ENCODE assay signal across 13 cellular contexts in the genomic region with DNA sequence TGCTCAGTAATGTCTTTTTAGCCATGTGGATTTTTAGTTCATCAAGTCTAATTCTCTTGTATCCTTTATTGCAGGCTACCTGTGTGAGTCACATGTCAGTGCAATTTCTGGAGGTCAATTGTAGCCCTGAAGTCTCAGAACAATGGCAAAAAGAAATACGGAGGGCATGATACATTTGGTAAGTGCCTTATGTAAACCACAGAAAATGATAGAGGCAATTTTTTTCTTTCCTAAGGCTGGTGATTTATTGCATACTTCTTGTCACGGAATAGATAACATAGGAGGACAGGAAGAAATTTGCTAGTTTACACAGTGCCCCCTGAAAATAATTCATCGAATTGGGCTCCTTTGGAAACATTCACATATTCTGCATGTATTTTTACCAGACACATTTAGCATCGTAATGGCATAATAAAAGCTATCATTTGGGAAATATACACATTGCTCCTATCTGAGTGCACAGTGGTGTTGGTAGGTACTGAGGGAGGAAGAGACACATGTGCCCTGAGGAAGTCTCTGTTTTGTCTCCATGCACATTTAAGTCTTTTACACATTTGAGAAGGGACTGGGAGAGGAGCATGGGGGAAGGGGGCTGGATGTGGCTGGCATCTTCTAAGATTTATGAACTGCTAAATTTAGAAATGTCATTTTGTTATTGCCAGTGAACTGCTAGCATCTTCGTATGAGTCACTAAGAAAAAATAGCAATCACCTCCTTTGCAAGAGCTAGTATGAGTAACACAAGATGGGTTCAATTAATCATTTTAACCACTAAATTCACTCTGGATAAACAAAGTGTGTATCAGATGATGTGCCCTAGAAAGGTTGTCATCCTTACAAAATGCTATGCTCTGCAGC.
A peak's percentile ranks its signal among the peaks of the same experiment; 100 is the strongest.
DNase-seq lines count a peak whose midpoint lies in the region; FAIRE-seq and TF ChIP-seq lines count a peak whose summit lies in the region.
"Had no signal": no experiment of that assay in that cellular context is flagged by ENCODE, and none has a peak within 500 bp of the region (broad histone marks: within the 10 kb centered on the region; RNA-seq: fewer than 3 reads in every experiment).

No MANE protein-coding gene starts in this region.

- no peak overlapping the region for H2AFZ ChIP-seq in astrocyte (ENCODE audit: low read depth, low read length)

- peak overlapping the region; percentile 75 for H3K4me2 ChIP-seq in astrocyte (ENCODE audit: low read length)

- H3K27ac Mint-ChIP-seq in astrocyte (ENCODE audit: unreplicated experiment): peak overlapping the region; percentile 64

- no peak overlapping the region for H3K4me3 Mint-ChIP-seq in astrocyte (ENCODE audit: unreplicated experiment)

- H3K4me1 ChIP-seq in astrocyte (ENCODE audit: insufficient read depth, low read length): peaks cover 11% of the 10 kb centered on the region
- peaks cover 32% of the 10 kb centered on the region for H3K4me1 ChIP-seq in mesodermal cell (ENCODE audit: control insufficient read depth, insufficient read depth, low read length, poor library complexity, severe bottlenecking)
- H3K4me1 ChIP-seq in colonic mucosa: no peaks in the 10 kb centered on the region
- H3K4me1 ChIP-seq: suprapubic skin had no signal

- H3K4me3 ChIP-seq in astrocyte (ENCODE audit: insufficient read depth, low read depth, low read length) (no peak overlapping the region), mesodermal cell (ENCODE audit: extremely low read depth, insufficient read depth, low read length, poor library complexity, severe bottlenecking) (no peak overlapping the region), colonic mucosa (no peak overlapping the region)
- H3K4me3 ChIP-seq: suprapubic skin had no signal

- H3K36me3 ChIP-seq in astrocyte (ENCODE audit: insufficient read depth, low read length) (no peaks in the 10 kb centered on the region), mesodermal cell (ENCODE audit: control insufficient read depth, insufficient read depth, low read length) (no peaks in the 10 kb centered on the region), colonic mucosa (no peaks in the 10 kb centered on the region)
- H3K36me3 ChIP-seq: suprapubic skin had no signal

- no peak for TF ChIP-seq CTCF in astrocyte (IDR thresholded peaks at IDR 0.05; ENCODE audit: insufficient read depth, low read depth, low read length)
- TF ChIP-seq CTCF in colonic mucosa (IDR thresholded peaks at IDR 0.05): no peak

- H3K36me3 Mint-ChIP-seq in astrocyte (ENCODE audit: low read depth, unreplicated experiment): no peaks in the 10 kb centered on the region

- peak; percentile 67 for DNase-seq in EL
- DNase-seq in MV-4-11 (lab: John Stamatoyannopoulos, UW): peak; percentile 32
- peak; percentile 88 for DNase-seq in astrocyte (ENCODE audit: low read depth)
- no peak for DNase-seq in NCI-H2107 treated with DMSO at 0.1 percent for 48 hours (lab: John Stamatoyannopoulos, UW; ENCODE audit: unreplicated experiment)
- DNase-seq in iPS-NIHi7 (ENCODE audit: extremely low spot score): no peak
- DNase-seq in hippocampal formation (lab: John Stamatoyannopoulos, UW): no peak
- DNase-seq in colonic mucosa: no peak
- DNase-seq: activated effector memory CD4-positive, alpha-beta T cell treated with anti-CD3 and anti-CD28 coated beads, Interleukin-2, amount 50 U/mL, for 16 hours; GDM1; NCI-H1694 had no signal

- H3K9ac ChIP-seq in astrocyte (ENCODE audit: low read length) (peak overlapping the region; percentile 27), colonic mucosa (ENCODE audit: low read depth in 2 of 2, low read length in 2 of 2) (no peak overlapping the region)

- H3K79me2 ChIP-seq in astrocyte (ENCODE audit: insufficient read depth, low read length): no peaks in the 10 kb centered on the region

- H3K27ac ChIP-seq in astrocyte (ENCODE audit: low read depth, low read length): peak overlapping the region; percentile 31
- peak overlapping the region; percentile 81 for H3K27ac ChIP-seq in mesodermal cell (ENCODE audit: low read depth, low read length, severe bottlenecking)
- no peak overlapping the region for H3K27ac ChIP-seq in colonic mucosa
- H3K27ac ChIP-seq: suprapubic skin had no signal

- H4K20me1 ChIP-seq in astrocyte (ENCODE audit: insufficient read depth, low read length): no peaks in the 10 kb centered on the region

- H3K27me3 Mint-ChIP-seq in astrocyte (ENCODE audit: low read depth, unreplicated experiment): no peaks in the 10 kb centered on the region

- H3K4me1 Mint-ChIP-seq in astrocyte (ENCODE audit: low read depth, unreplicated experiment): peaks cover 15% of the 10 kb centered on the region

- 88 to 100% methylated on average over 2 to 3 of the region's 5 CpGs for WGBS in mesodermal cell (ENCODE audit: insufficient coverage in 2 of 2), 2 experiments

- H3K27me3 ChIP-seq in astrocyte (ENCODE audit: insufficient read depth, low read length) (no peaks in the 10 kb centered on the region), colonic mucosa (no peaks in the 10 kb centered on the region)
- H3K27me3 ChIP-seq: suprapubic skin had no signal

- FAIRE-seq in astrocyte (lab: Jason Lieb, UNC): no peak
- FAIRE-seq: endothelial cell of umbilical vein had no signal

- H3K9me3 Mint-ChIP-seq in astrocyte (ENCODE audit: unreplicated experiment): peaks cover 2% of the 10 kb centered on the region

- intact Hi-C loops in colonic mucosa (cut with DNase I): no loop called here

- H3K9me3 ChIP-seq in astrocyte (ENCODE audit: insufficient read depth, low read depth, low read length): no peaks in the 10 kb centered on the region
- no peaks in the 10 kb centered on the region for H3K9me3 ChIP-seq in mesodermal cell (ENCODE audit: control insufficient read depth, low read length)
- H3K9me3 ChIP-seq in colonic mucosa: no peaks in the 10 kb centered on the region
- H3K9me3 ChIP-seq: suprapubic skin had no signal

Comparison
In these comparisons a context has a peak if more than half of its experiments do, and no peak if none do; other contexts are left out.
1. DNase-seq: peak in EL (single experiment), MV-4-11 (single experiment) and astrocyte (single experiment); none in NCI-H2107 treated with DMSO at 0.1 percent for 48 hours (single experiment), iPS-NIHi7 (single experiment), hippocampal formation (0 of 2) and colonic mucosa (single experiment).